ENCODE assay signal across 8 cellular contexts in the genomic region with DNA sequence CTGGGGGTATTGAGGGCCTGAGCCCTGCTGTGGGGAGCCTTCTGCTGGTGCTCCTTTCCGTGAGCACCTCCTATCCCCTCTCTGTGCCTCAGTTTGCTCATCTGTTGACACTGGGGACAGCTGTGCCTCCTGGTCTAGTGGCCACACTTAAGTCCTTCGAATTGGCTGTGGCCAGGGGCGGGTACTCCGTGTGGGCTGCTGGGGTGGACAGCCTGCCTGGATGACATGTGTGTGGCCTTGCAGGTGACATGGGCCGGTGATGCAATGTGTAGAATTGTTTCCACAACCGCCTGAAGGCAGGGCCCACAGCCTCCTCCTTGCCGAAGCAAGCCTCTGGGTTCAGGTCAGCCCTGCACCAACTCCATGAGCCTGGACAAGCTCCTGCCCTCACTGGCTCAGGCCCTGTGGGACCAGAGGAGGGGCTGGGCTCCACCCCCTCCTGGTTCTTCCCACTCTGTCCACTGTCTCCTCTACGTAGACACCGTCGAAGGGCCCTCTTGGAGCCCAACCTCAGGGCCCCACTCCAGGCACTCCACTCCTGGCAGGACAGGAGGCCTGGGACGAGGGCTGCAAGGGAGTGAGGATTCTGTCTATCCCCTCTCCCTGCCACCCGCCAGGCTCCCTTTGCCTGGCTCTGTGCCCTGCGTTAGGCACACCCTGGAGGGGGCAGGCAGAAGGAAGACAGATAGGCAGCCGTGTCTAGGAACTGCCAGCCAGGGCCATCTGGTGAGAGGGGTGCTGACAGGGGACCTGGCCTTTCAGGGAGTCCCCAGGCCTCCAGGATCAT. TPM values are rescaled to one million over a fixed set of nuclear protein-coding genes. Genes with fewer than 3 reads are reported as not detected.
DNase-seq lines count a peak whose midpoint lies in the region; ATAC-seq and TF ChIP-seq lines count a peak whose summit lies in the region.

No MANE protein-coding gene starts in this region.

- peaks cover 14% of the 10 kb centered on the region for H3K36me3 Mint-ChIP-seq in Calu3 (ENCODE audit: insufficient read depth, unreplicated experiment)

- ATAC-seq in GM21423 (IDR thresholded peaks at IDR 0.05; ENCODE audit: unreplicated experiment) (no peak), GM21381 (IDR thresholded peaks at IDR 0.05; ENCODE audit: unreplicated experiment) (no peak)

- H3K27ac ChIP-seq in substantia nigra (ENCODE audit: low read depth, low read length, poor library complexity, severe bottlenecking), result peak overlapping the region; percentile 78

- H3K27me3 Mint-ChIP-seq in Calu3 (ENCODE audit: unreplicated experiment), result no peaks in the 10 kb centered on the region

- intact Hi-C loops in Calu3 (cut with micrococcal nuclease; ENCODE audit: unreplicated experiment), result no loop called here

- H3K4me3 Mint-ChIP-seq in Calu3 (ENCODE audit: low read depth, unreplicated experiment), result peak overlapping the region; percentile 58

- H3K9me3 Mint-ChIP-seq in Calu3 (ENCODE audit: low read depth, unreplicated experiment), result no peaks in the 10 kb centered on the region

- peaks cover 6% of the 10 kb centered on the region for H3K4me1 Mint-ChIP-seq in Calu3 (ENCODE audit: low read depth, unreplicated experiment)

- no peak for TF ChIP-seq POLR2A in NB4 (IDR thresholded peaks at IDR 0.05; ENCODE audit: extremely low read depth, insufficient read length)

- in situ Hi-C loops in astrocyte of the cerebellum (cut with HindIII; ENCODE audit: low sequenced_read_pairs), result no loop called here

- no peaks in the 10 kb centered on the region for H3K36me3 ChIP-seq in kidney epithelial cell (ENCODE audit: control insufficient read depth, insufficient read depth, low read length)

- peak; percentile 25 for DNase-seq in Calu3
- DNase-seq in NB4 (ENCODE audit: low read depth), result peak; percentile 64
- no peak for DNase-seq in astrocyte of the cerebellum (ENCODE audit: low read depth)
- DNase-seq in kidney epithelial cell (ENCODE audit: low read depth), result no peak
- DNase-seq in substantia nigra (lab: John Stamatoyannopoulos, UW), result no peak
- DNase-seq in globus pallidus (ENCODE audit: low spot score), result no peak

- H3K27ac Mint-ChIP-seq in Calu3 (ENCODE audit: unreplicated experiment), result peak overlapping the region; percentile 33

- BruUV-seq in Calu3 (replicated peaks; lab: Mats Ljungman, UMichigan), result no TSS peak

- H3K27me3 ChIP-seq in kidney epithelial cell (ENCODE audit: control insufficient read depth, insufficient read depth, low read length), result no peaks in the 10 kb centered on the region

- TF ChIP-seq CTCF in Calu3 (IDR thresholded peaks at IDR 0.05; ENCODE audit: unreplicated experiment), result no peak
- no peak for TF ChIP-seq CTCF in NB4 (IDR thresholded peaks at IDR 0.05; ENCODE audit: low read depth, low read length)
- TF ChIP-seq CTCF in astrocyte of the cerebellum (IDR thresholded peaks at IDR 0.05; ENCODE audit: low read depth, low read length, missing control alignments), result no peak
- no peak for TF ChIP-seq CTCF in kidney epithelial cell (IDR thresholded peaks at IDR 0.05; ENCODE audit: insufficient read depth, low read length, poor library complexity, severe bottlenecking)

- CTCF ChIA-PET in Calu3 (lab: Charles Lee), result no interaction called here

- H3K4me3 ChIP-seq in NB4 (ENCODE audit: low read depth, low read length) (peak overlapping the region; percentile 44), astrocyte of the cerebellum (ENCODE audit: low read depth, low read length) (peak overlapping the region; percentile 69), kidney epithelial cell (ENCODE audit: low read depth, low read length) (peak overlapping the region; percentile 60)

RNA-seq across cellular contexts. Expression of a gene that starts 1.2 kb away (rescaled TPM):
- total RNA-seq in Calu3 (2022) (20.7 and 22.7 TPM in 2 replicates), kidney epithelial cell (56.1 and 62.7 TPM in 2 replicates)

RNA-seq across cellular contexts. Expression of a gene that starts 38.0 kb away (rescaled TPM):
- 17.5 and 18.7 TPM in 2 replicates for total RNA-seq in Calu3 (2022)
- 76.8 and 87.8 TPM in 2 replicates for total RNA-seq in kidney epithelial cell

RNA-seq across cellular contexts. Expression of a gene that starts 49.5 kb away (rescaled TPM):
- 123 and 125 TPM in 2 replicates for total RNA-seq in Calu3 (2022)
- total RNA-seq in kidney epithelial cell, result 132 and 142 TPM in 2 replicates

Comparison
In these comparisons a context has a peak if more than half of its experiments do, and no peak if none do; other contexts are left out.
1. DNase-seq: peak in Calu3 (single experiment) and NB4 (single experiment); none in astrocyte of the cerebellum (single experiment), kidney epithelial cell (single experiment), substantia nigra (0 of 49) and globus pallidus (single experiment).
2. Peak in every context shown above with its lines, with median percentiles within 50 percentile points of each other: H3K4me3 ChIP-seq.